10 cellular contexts compared by ENCODE assay signal in genomic region chr10:110500515-110500905, GRCh38. TPM values are rescaled to one million over a fixed set of nuclear protein-coding genes. Genes with fewer than 3 reads are reported as not detected.
DNase-seq lines count a peak whose midpoint lies in the region; ATAC-seq and TF ChIP-seq lines count a peak whose summit lies in the region.
"Had no signal": no experiment of that assay in that cellular context is flagged by ENCODE, and none has a peak within 500 bp of the region (broad histone marks: within the 10 kb centered on the region; RNA-seq: fewer than 3 reads in every experiment).

No MANE protein-coding gene starts in this region.

- no peaks in the 10 kb centered on the region for H3K9me3 ChIP-seq in adrenal gland (replicated peaks in 1 of 3)
- H3K9me3 ChIP-seq in right cardiac atrium (ENCODE audit: control insufficient read depth, low read length), result no peaks in the 10 kb centered on the region
- H3K9me3 ChIP-seq in tibial artery, result no peaks in the 10 kb centered on the region

- H3K27me3 Mint-ChIP-seq in activated CD4-positive, alpha-beta T cell treated with anti-CD3 and anti-CD28 coated beads, Interleukin-2, amount 10 ng/mL, durations not matched to agents 7 days and 5 days, result no peaks in the 10 kb centered on the region
- H3K27me3 Mint-ChIP-seq: memory B cell had no signal

- no peak for DNase-seq in activated CD4-positive, alpha-beta T cell treated with anti-CD3 and anti-CD28 coated beads, Interleukin-2, amount 10 ng/mL, durations not matched to agents 7 days and 5 days
- DNase-seq in activated CD4-positive, alpha-beta T cell treated with anti-CD3 and anti-CD28 coated beads, Interleukin-2, amount 50 U/mL, for 4 hours, result no peak
- DNase-seq in adrenal gland, result no peak
- no peak for DNase-seq in right cardiac atrium
- no peak for DNase-seq in tibial artery
- DNase-seq in NCI-H446 treated with DMSO at 0.1 percent for 48 hours (lab: John Stamatoyannopoulos, UW), result no peak
- no peak for DNase-seq in NCI-H2196 (lab: John Stamatoyannopoulos, UW; ENCODE audit: unreplicated experiment)
- DNase-seq: NCI-H2107 had no signal

- peak overlapping the region; percentile 43 to 98 (median 78) for H3K27ac ChIP-seq in adrenal gland
- H3K27ac ChIP-seq in right cardiac atrium (ENCODE audit: low read length), result peak overlapping the region; percentile 74
- peak overlapping the region; percentile 23 to 29 for H3K27ac ChIP-seq in tibial artery

- peak overlapping the region; percentile 89 for H3K4me3 Mint-ChIP-seq in activated CD4-positive, alpha-beta T cell treated with anti-CD3 and anti-CD28 coated beads, Interleukin-2, amount 10 ng/mL, durations not matched to agents 7 days and 5 days
- H3K4me3 Mint-ChIP-seq: memory B cell had no signal

- H3K27me3 ChIP-seq in adrenal gland (no peaks in the 10 kb centered on the region), right cardiac atrium (ENCODE audit: control insufficient read depth, insufficient read depth) (no peaks in the 10 kb centered on the region), tibial artery (no peaks in the 10 kb centered on the region)

- intact Hi-C loops in adrenal gland (cut with DNase I), result no loop called here
- intact Hi-C loops in right cardiac atrium (cut with DNase I), result no loop called here
- intact Hi-C loops in tibial artery (cut with DNase I; ENCODE audit: low total_unique reads), result no loop called here

- H3K36me3 ChIP-seq in adrenal gland (replicated peaks in 1 of 2) (no peaks in the 10 kb centered on the region), tibial artery (no peaks in the 10 kb centered on the region)

- ATAC-seq in right cardiac atrium, result peak in 1 of 2 donors; percentile 18
- ATAC-seq in HG03457 (IDR thresholded peaks at IDR 0.05; ENCODE audit: unreplicated experiment), result no peak

- POLR2A ChIA-PET in activated CD4-positive, alpha-beta T cell treated with anti-CD3 and anti-CD28 coated beads, Interleukin-2, amount 10 ng/mL, durations not matched to agents 7 days and 5 days (lab: Charles Lee), result no interaction called here

- H3K4me1 ChIP-seq in adrenal gland (replicated peaks in 1 of 2) (peaks cover 44 to 86% of the 10 kb centered on the region in 2 donors), right cardiac atrium (ENCODE audit: control insufficient read depth, insufficient read depth, low read length) (peaks cover 26% of the 10 kb centered on the region), tibial artery (peaks cover 0 to 60% (median 25%) of the 10 kb centered on the region in 4 donors)

- H3K27ac Mint-ChIP-seq in activated CD4-positive, alpha-beta T cell treated with anti-CD3 and anti-CD28 coated beads, Interleukin-2, amount 10 ng/mL, durations not matched to agents 7 days and 5 days, result peak overlapping the region; percentile 87
- H3K27ac Mint-ChIP-seq: memory B cell had no signal

- peaks cover 86% of the 10 kb centered on the region for H3K4me1 Mint-ChIP-seq in activated CD4-positive, alpha-beta T cell treated with anti-CD3 and anti-CD28 coated beads, Interleukin-2, amount 10 ng/mL, durations not matched to agents 7 days and 5 days

- H3K4me3 ChIP-seq in adrenal gland, result peak overlapping the region in 1 of 4 donors; percentile 68
- H3K4me3 ChIP-seq in right cardiac atrium (ENCODE audit: low read length), result peak overlapping the region; percentile 1
- H3K4me3 ChIP-seq in tibial artery, result no peak overlapping the region

- WGBS in adrenal gland, 4 donors, result 42 to 66% (median 62%) methylated on average over 3 of the region's 3 CpGs
- WGBS in right cardiac atrium, result 33% methylated on average over 3 of the region's 3 CpGs

- peaks cover 27% of the 10 kb centered on the region for H3K36me3 Mint-ChIP-seq in activated CD4-positive, alpha-beta T cell treated with anti-CD3 and anti-CD28 coated beads, Interleukin-2, amount 10 ng/mL, durations not matched to agents 7 days and 5 days (ENCODE audit: low read depth)
- H3K36me3 Mint-ChIP-seq: memory B cell had no signal

- no peaks in the 10 kb centered on the region for H3K9me3 Mint-ChIP-seq in activated CD4-positive, alpha-beta T cell treated with anti-CD3 and anti-CD28 coated beads, Interleukin-2, amount 10 ng/mL, durations not matched to agents 7 days and 5 days
- H3K9me3 Mint-ChIP-seq: memory B cell had no signal

- TF ChIP-seq POLR2A in adrenal gland (IDR thresholded peaks at IDR 0.05), result no peak

- TF ChIP-seq CTCF in adrenal gland (IDR thresholded peaks at IDR 0.05) (no peak), tibial artery (IDR thresholded peaks at IDR 0.05) (no peak)

- CTCF ChIA-PET in activated CD4-positive, alpha-beta T cell treated with anti-CD3 and anti-CD28 coated beads, Interleukin-2, amount 10 ng/mL, durations not matched to agents 7 days and 5 days (lab: Charles Lee), result interaction anchor here (0.7 to 1.4 kb wide), 6 partner anchors 13 to 175 kb away, joined by 3 to 17 read pairs (median 4); no protein-coding TSS in a partner anchor

RNA-seq across cellular contexts. Expression of gene DUSP5, which starts 2.8 kb away (rescaled TPM):
- 10 to 100 TPM; 24.8 to 25.9 TPM for total RNA-seq in activated CD4-positive, alpha-beta T cell treated with anti-CD3 and anti-CD28 coated beads, Interleukin-2, amount 10 ng/mL, durations not matched to agents 7 days and 5 days
- 10 to 100 TPM; 12.4 to 61.7 (median 17.2) TPM for total RNA-seq in adrenal gland
- 10 to 100 TPM; 11.7 to 33.7 (median 17.2) TPM for polyA plus RNA-seq in adrenal gland
- 10 to 100 TPM in 3 of 4 donors, 1 to 10 TPM in 1; 9.8 to 25.6 (median 18.7) TPM for total RNA-seq in right cardiac atrium
- polyA plus RNA-seq in right cardiac atrium, result 16.8 TPM

Comparison
In these comparisons a context has a peak if more than half of its experiments do, and no peak if none do; other contexts are left out.
1. H3K27ac ChIP-seq: peak in every context shown above with its lines; median percentile 78 in adrenal gland; 74 in right cardiac atrium; 26 in tibial artery.